Comparison of ENCODE assay signal across 8 cellular contexts in genomic region chr18:8608795-8609673, GRCh38. TPM values are rescaled to one million over a fixed set of nuclear protein-coding genes. Genes with fewer than 3 reads are reported as not detected.
A peak's percentile ranks its signal among the peaks of the same experiment; 100 is the strongest.
DNase-seq lines count a peak whose midpoint lies in the region; ATAC-seq and TF ChIP-seq lines count a peak whose summit lies in the region.

A gene with protein sequence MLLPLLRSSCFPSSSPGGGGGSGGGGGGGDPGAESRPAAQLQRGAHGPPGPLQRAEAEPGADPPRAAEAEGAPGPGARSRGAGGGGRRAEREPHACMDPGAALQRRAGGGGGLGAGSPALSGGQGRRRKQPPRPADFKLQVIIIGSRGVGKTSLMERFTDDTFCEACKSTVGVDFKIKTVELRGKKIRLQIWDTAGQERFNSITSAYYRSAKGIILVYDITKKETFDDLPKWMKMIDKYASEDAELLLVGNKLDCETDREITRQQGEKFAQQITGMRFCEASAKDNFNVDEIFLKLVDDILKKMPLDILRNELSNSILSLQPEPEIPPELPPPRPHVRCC (plus strand): TSS chr18:8609437. CDS start chr18:8609440, 3 bp downstream.

- ATAC-seq in GM21619 (IDR thresholded peaks at IDR 0.05; ENCODE audit: unreplicated experiment), result peak; percentile 61
- peak; percentile 94 to 96 for ATAC-seq in natural killer cell treated with Interleukin-12 subunit alpha and Interleukin-12 subunit beta and Interleukin-15 and Interleukin-18, amount 100 ng/mL, for 72 hours

- H3K36me3 ChIP-seq in KOPT-K1 (ENCODE audit: insufficient read depth, low read length), result peaks cover 26% of the 10 kb centered on the region

- H3K27ac Mint-ChIP-seq in natural killer cell treated with Interleukin-12 subunit alpha and Interleukin-12 subunit beta and Interleukin-15 and Interleukin-18, amount 100 ng/mL, for 72 hours, result peak within 1 kb of the TSS; percentile 82 to 94

- no peak for TF ChIP-seq CTCF in fibroblast of mammary gland (conservative IDR thresholded peaks at IDR 0.05; ENCODE audit: control insufficient read depth, insufficient read depth, low read depth, low read length)

- H3K36me3 Mint-ChIP-seq in natural killer cell treated with Interleukin-12 subunit alpha and Interleukin-12 subunit beta and Interleukin-15 and Interleukin-18, amount 100 ng/mL, for 72 hours, result peaks cover 11% of the 10 kb centered on the region

- H3K4me1 Mint-ChIP-seq in natural killer cell treated with Interleukin-12 subunit alpha and Interleukin-12 subunit beta and Interleukin-15 and Interleukin-18, amount 100 ng/mL, for 72 hours (ENCODE audit: low read depth in 2 of 2), result peaks cover 45 to 48% of the 10 kb centered on the region in 2 donors

- H3K27ac ChIP-seq in KOPT-K1 (ENCODE audit: low read depth, low read length, poor library complexity, severe bottlenecking), result peak within 1 kb of the TSS; percentile 69

- H3K9me3 Mint-ChIP-seq in natural killer cell treated with Interleukin-12 subunit alpha and Interleukin-12 subunit beta and Interleukin-15 and Interleukin-18, amount 100 ng/mL, for 72 hours, result no peaks in the 10 kb centered on the region

- no peaks in the 10 kb centered on the region for H3K9me3 ChIP-seq in KOPT-K1 (ENCODE audit: insufficient read depth, low read length, poor library complexity, severe bottlenecking)

- peak; percentile 47 for DNase-seq in DMS 273 treated with DMSO at 0.1 percent for 48 hours (lab: John Stamatoyannopoulos, UW)
- DNase-seq in RPMI8226, result peak; percentile 94
- DNase-seq in activated T-helper 1 cell treated with anti-CD3 and anti-CD28 coated beads, Interleukin-2, amount 50 U/mL, for 16 hours (ENCODE audit: low read depth in 1 of 2, low spot score in 1 of 2), result peak; percentile 75 to 83
- peak; percentile 81 for DNase-seq in fibroblast of mammary gland (ENCODE audit: low read depth)
- peak; percentile 93 for DNase-seq in natural killer cell treated with Interleukin-12 subunit alpha and Interleukin-12 subunit beta and Interleukin-15 and Interleukin-18, amount 100 ng/mL, for 72 hours (ENCODE audit: low spot score)
- DNase-seq in stimulated activated naive CD4-positive, alpha-beta T cell treated with Interleukin-2 at 50 U/mL for 16 hours (lab: John Stamatoyannopoulos, UW), result peak; percentile 84

- peaks cover 0 to 9% of the 10 kb centered on the region in 2 donors for H3K27me3 Mint-ChIP-seq in natural killer cell treated with Interleukin-12 subunit alpha and Interleukin-12 subunit beta and Interleukin-15 and Interleukin-18, amount 100 ng/mL, for 72 hours

- peak within 1 kb of the TSS; percentile 92 for H3K4me3 Mint-ChIP-seq in natural killer cell treated with Interleukin-12 subunit alpha and Interleukin-12 subunit beta and Interleukin-15 and Interleukin-18, amount 100 ng/mL, for 72 hours

- peak within 1 kb of the TSS; percentile 80 for H3K4me3 ChIP-seq in fibroblast of mammary gland (ENCODE audit: control insufficient read depth, low read depth, low read length)

RNA-seq across cellular contexts. Expression of the gene that starts here (rescaled TPM):
- total RNA-seq in natural killer cell treated with Interleukin-12 subunit alpha and Interleukin-12 subunit beta and Interleukin-15 and Interleukin-18, amount 100 ng/mL, for 72 hours, result 10 to 100 TPM; 19.1 to 33.0 TPM

Comparison
In these comparisons a context has a peak if more than half of its experiments do, and no peak if none do; other contexts are left out.
1. Peak in every context shown above with its lines: DNase-seq, ATAC-seq, H3K4me3 ChIP-seq and H3K27ac ChIP-seq.